11 cellular contexts compared by ENCODE assay signal in genomic region chr17:2689411-2690164, GRCh38. TPM values are rescaled to one million over a fixed set of nuclear protein-coding genes. Genes with fewer than 3 reads are reported as not detected.
A peak's percentile ranks its signal among the peaks of the same experiment; 100 is the strongest.
DNase-seq lines count a peak whose midpoint lies in the region; ATAC-seq and TF ChIP-seq lines count a peak whose summit lies in the region.
"Had no signal": no experiment of that assay in that cellular context is flagged by ENCODE, and none has a peak within 500 bp of the region (broad histone marks: within the 10 kb centered on the region; RNA-seq: fewer than 3 reads in every experiment).

No MANE protein-coding gene starts in this region.

- TF ChIP-seq EP300 in upper lobe of left lung (IDR thresholded peaks at IDR 0.05) = no peak

- H3K9me3 Mint-ChIP-seq in activated CD4-positive, alpha-beta T cell treated with anti-CD3 and anti-CD28 coated beads, Interleukin-2, amount 10 ng/mL, durations not matched to agents 7 days and 5 days = no peaks in the 10 kb centered on the region
- no peaks in the 10 kb centered on the region for H3K9me3 Mint-ChIP-seq in immature natural killer cell

- POLR2A ChIA-PET in activated CD4-positive, alpha-beta T cell treated with anti-CD3 and anti-CD28 coated beads, Interleukin-2, amount 10 ng/mL, durations not matched to agents 7 days and 5 days (lab: Charles Lee) = no interaction called here

- TF ChIP-seq POLR2A in upper lobe of left lung (IDR thresholded peaks at IDR 0.05) = no peak

- peak overlapping the region; percentile 54 for H3K4me3 Mint-ChIP-seq in activated CD4-positive, alpha-beta T cell treated with anti-CD3 and anti-CD28 coated beads, Interleukin-2, amount 10 ng/mL, durations not matched to agents 7 days and 5 days
- peak overlapping the region in 2 of 5 donors; percentile 56 to 78 for H3K4me3 Mint-ChIP-seq in immature natural killer cell
- H3K4me3 Mint-ChIP-seq: activated naive CD8-positive, alpha-beta T cell had no signal

- H3K4me3 ChIP-seq in upper lobe of left lung = peak overlapping the region in 1 of 4 donors; percentile 7
- H3K4me3 ChIP-seq: transverse colon had no signal

- peak overlapping the region; percentile 80 for H3K27ac Mint-ChIP-seq in activated CD4-positive, alpha-beta T cell treated with anti-CD3 and anti-CD28 coated beads, Interleukin-2, amount 10 ng/mL, durations not matched to agents 7 days and 5 days
- peak overlapping the region in 4 of 6 donors; percentile 42 to 88 (median 74) for H3K27ac Mint-ChIP-seq in immature natural killer cell
- H3K27ac Mint-ChIP-seq: activated naive CD8-positive, alpha-beta T cell had no signal

- no peaks in the 10 kb centered on the region for H3K9me3 ChIP-seq in upper lobe of left lung
- H3K9me3 ChIP-seq: transverse colon had no signal

- WGBS in upper lobe of left lung, 2 donors = 70 to 72% methylated on average over 27 to 30 of the region's 40 CpGs

- peaks cover 26 to 41% (median 30%) of the 10 kb centered on the region in 4 donors for H3K4me1 ChIP-seq in upper lobe of left lung

- H3K27me3 Mint-ChIP-seq in activated CD4-positive, alpha-beta T cell treated with anti-CD3 and anti-CD28 coated beads, Interleukin-2, amount 10 ng/mL, durations not matched to agents 7 days and 5 days = no peaks in the 10 kb centered on the region
- peaks cover 3 to 7% (median 5%) of the 10 kb centered on the region in 3 donors for H3K27me3 Mint-ChIP-seq in immature natural killer cell (ENCODE audit: low read depth in 3 of 3)
- H3K27me3 Mint-ChIP-seq: activated naive CD8-positive, alpha-beta T cell had no signal

- no peak for TF ChIP-seq CTCF in upper lobe of left lung (IDR thresholded peaks at IDR 0.05)

- peaks cover 5 to 54% (median 35%) of the 10 kb centered on the region in 4 donors for H3K36me3 ChIP-seq in upper lobe of left lung

- peaks cover 7% of the 10 kb centered on the region for H3K36me3 Mint-ChIP-seq in activated CD4-positive, alpha-beta T cell treated with anti-CD3 and anti-CD28 coated beads, Interleukin-2, amount 10 ng/mL, durations not matched to agents 7 days and 5 days (ENCODE audit: low read depth)
- no peaks in the 10 kb centered on the region for H3K36me3 Mint-ChIP-seq in immature natural killer cell
- H3K36me3 Mint-ChIP-seq: activated naive CD8-positive, alpha-beta T cell had no signal

- H3K4me1 Mint-ChIP-seq in activated CD4-positive, alpha-beta T cell treated with anti-CD3 and anti-CD28 coated beads, Interleukin-2, amount 10 ng/mL, durations not matched to agents 7 days and 5 days = peaks cover 18% of the 10 kb centered on the region
- peaks cover 6 to 19% of the 10 kb centered on the region in 2 donors for H3K4me1 Mint-ChIP-seq in immature natural killer cell

- CTCF ChIA-PET in activated CD4-positive, alpha-beta T cell treated with anti-CD3 and anti-CD28 coated beads, Interleukin-2, amount 10 ng/mL, durations not matched to agents 7 days and 5 days (lab: Charles Lee) = interaction anchor here (0.8 kb wide), 1 partner anchor 20 kb away, joined by 3 read pairs; no protein-coding TSS in a partner anchor

- peak in 1 of 2 donors; percentile 1 for ATAC-seq in upper lobe of left lung (ENCODE audit: low FRiP score in 2 of 2)

- peak; percentile 61 for DNase-seq in activated CD4-positive, alpha-beta T cell treated with anti-CD3 and anti-CD28 coated beads, Interleukin-2, amount 10 ng/mL, durations not matched to agents 7 days and 5 days
- DNase-seq in activated CD4-positive, alpha-beta T cell treated with anti-CD3 and anti-CD28 coated beads for 1 hour = no peak
- DNase-seq in activated CD8-positive, alpha-beta memory T cell treated with anti-CD3 and anti-CD28 coated beads for 24 hours = peak; percentile 63
- DNase-seq in immature natural killer cell = peak; percentile 27 to 67 (median 28)
- DNase-seq in upper lobe of left lung = peak; percentile 20 to 78
- no peak for DNase-seq in stimulated activated CD4-positive, alpha-beta T cell treated with anti-CD3 and anti-CD28 coated beads, Interleukin-2, amount 100 ng/mL, for 48 hours
- no peak for DNase-seq in middle frontal gyrus (ENCODE audit: extremely low spot score, low spot score)
- DNase-seq in mucosa of gallbladder (ENCODE audit: low spot score) = no peak
- DNase-seq: COR-L47, transverse colon had no signal

- H3K27me3 ChIP-seq in upper lobe of left lung = no peaks in the 10 kb centered on the region
- H3K27me3 ChIP-seq: transverse colon had no signal

- peak overlapping the region; percentile 79 to 90 (median 87) for H3K27ac ChIP-seq in upper lobe of left lung

RNA-seq across cellular contexts. Expression of gene CLUH, which starts 22.0 kb away (rescaled TPM):
- total RNA-seq in activated CD4-positive, alpha-beta T cell treated with anti-CD3 and anti-CD28 coated beads, Interleukin-2, amount 10 ng/mL, durations not matched to agents 7 days and 5 days = 10 to 100 TPM; 44.8 to 55.9 TPM
- polyA plus RNA-seq in immature natural killer cell = 10 to 100 TPM in 1 of 3 donors, 1 to 10 TPM in 2; 4.6 to 11.6 (median 7.4) TPM
- total RNA-seq in upper lobe of left lung (100 to 1,000 TPM in 2 of 6 donors, 10 to 100 TPM in 4; 47.9 to 137 (median 87.2) TPM), mucosa of gallbladder (87.4 TPM)

RNA-seq across cellular contexts. Expression of gene CCDC92B, which starts 59.9 kb away (rescaled TPM):
- total RNA-seq in activated CD4-positive, alpha-beta T cell treated with anti-CD3 and anti-CD28 coated beads, Interleukin-2, amount 10 ng/mL, durations not matched to agents 7 days and 5 days = under 1 TPM in 1 of 2 experiments, not detected in 1; 0.08 TPM
- polyA plus RNA-seq in immature natural killer cell = not detected
- total RNA-seq in upper lobe of left lung = under 1 TPM in 2 of 6 donors, not detected in 4; 0.34 TPM
- total RNA-seq in mucosa of gallbladder = 0.14 TPM

Comparison
In these comparisons a context has a peak if more than half of its experiments do, and no peak if none do; other contexts are left out.
1. DNase-seq: peak in activated CD4-positive, alpha-beta T cell treated with anti-CD3 and anti-CD28 coated beads, Interleukin-2, amount 10 ng/mL, durations not matched to agents 7 days and 5 days (single experiment), activated CD8-positive, alpha-beta memory T cell treated with anti-CD3 and anti-CD28 coated beads for 24 hours (single experiment), immature natural killer cell (3 of 3) and upper lobe of left lung (2 of 2); none in activated CD4-positive, alpha-beta T cell treated with anti-CD3 and anti-CD28 coated beads for 1 hour (single experiment), stimulated activated CD4-positive, alpha-beta T cell treated with anti-CD3 and anti-CD28 coated beads, Interleukin-2, amount 100 ng/mL, for 48 hours (0 of 2), middle frontal gyrus (single experiment) and mucosa of gallbladder (single experiment).